8 cellular contexts compared by ENCODE assay signal in genomic region chr1:76901158-76901767, GRCh38. TPM values are rescaled to one million over a fixed set of nuclear protein-coding genes. Genes with fewer than 3 reads are reported as not detected.
DNase-seq lines count a peak whose midpoint lies in the region; ATAC-seq, FAIRE-seq and TF ChIP-seq lines count a peak whose summit lies in the region.

No MANE protein-coding gene starts in this region.

- no peaks in the 10 kb centered on the region for H3K4me1 ChIP-seq in heart right ventricle

- H3K4me3 ChIP-seq in heart right ventricle (no peak overlapping the region), cardiac fibroblast (replicated peaks in 1 of 2; ENCODE audit: low read depth in 2 of 2, low read length in 2 of 2) (no peak overlapping the region)

- WGBS in heart right ventricle, 2 donors, result 82 to 85% methylated on average over 2 of the region's 2 CpGs

- TF ChIP-seq CTCF in heart right ventricle (IDR thresholded peaks at IDR 0.05), result peak in 7 of 9 donors; percentile 36 to 60 (median 51)
- TF ChIP-seq CTCF in cardiac fibroblast (IDR thresholded peaks at IDR 0.05; ENCODE audit: low read depth, low read length), result peak; percentile 90

- H3K27ac ChIP-seq in heart right ventricle, result no peak overlapping the region

- no peaks in the 10 kb centered on the region for H3K9me3 ChIP-seq in heart right ventricle

- no peaks in the 10 kb centered on the region for H3K36me3 ChIP-seq in heart right ventricle

- DNase-seq in heart right ventricle (peak in 1 of 2 donors; percentile 5), Right ventricle myocardium superior (no peak), HTR-8/SVneo (ENCODE audit: insufficient read length, low spot score) (peak; percentile 30), RKO (ENCODE audit: low spot score) (peak; percentile 75), cardiac fibroblast (ENCODE audit: low read depth in 2 of 2) (peak; percentile 68 to 73), medulla oblongata (ENCODE audit: extremely low spot score) (peak; percentile 57), T-helper 9 cell (no peak)

- ATAC-seq in heart right ventricle (no peak), Right ventricle myocardium superior (ENCODE audit: poor library complexity) (no peak), GM21786 (IDR thresholded peaks at IDR 0.05; ENCODE audit: unreplicated experiment) (peak; percentile 93)

- FAIRE-seq in HTR-8/SVneo (lab: Jason Lieb, UNC), result no peak

- intact Hi-C loops in heart right ventricle (cut with DNase I), result no loop called here
- intact Hi-C loops in Right ventricle myocardium superior (cut with DNase I), result no loop called here

- H3K27me3 ChIP-seq in heart right ventricle, result no peaks in the 10 kb centered on the region

RNA-seq across cellular contexts. Expression of gene ST6GALNAC5, which starts 34.0 kb away (rescaled TPM):
- total RNA-seq in heart right ventricle (1 to 10 TPM in 1 of 10 donors, under 1 TPM in 7, not detected in 2; 0.17 to 1.3 (median 0.31) TPM), Right ventricle myocardium superior (0.46 TPM)
- under 1 TPM; 0.37 to 0.59 TPM for polyA plus RNA-seq in heart right ventricle

Comparison
In these comparisons a context has a peak if more than half of its experiments do, and no peak if none do; other contexts are left out.
1. DNase-seq: peak in HTR-8/SVneo (single experiment), RKO (single experiment), cardiac fibroblast (2 of 2) and medulla oblongata (single experiment); none in Right ventricle myocardium superior (single experiment) and T-helper 9 cell (single experiment).